ENCODE assay signal across 8 cellular contexts in genomic region chr14:61761557-61761956, GRCh38. TPM values are rescaled to one million over a fixed set of nuclear protein-coding genes. Genes with fewer than 3 reads are reported as not detected.
A peak's percentile ranks its signal among the peaks of the same experiment; 100 is the strongest.
DNase-seq lines count a peak whose midpoint lies in the region; ATAC-seq and TF ChIP-seq lines count a peak whose summit lies in the region.

No MANE protein-coding gene starts in this region.

- H3F3A ChIP-seq in SK-N-SH (replicated peaks; ENCODE audit: insufficient read depth), result no peaks in the 10 kb centered on the region

- H4K20me1 ChIP-seq in SK-N-SH (ENCODE audit: insufficient read depth) (no peaks in the 10 kb centered on the region), fibroblast of lung (ENCODE audit: control insufficient read depth, extremely low read depth, insufficient read depth, low read length) (no peaks in the 10 kb centered on the region)

- H3K4me2 ChIP-seq in SK-N-SH, result peak overlapping the region; percentile 78
- H3K4me2 ChIP-seq in fibroblast of lung (ENCODE audit: extremely low read depth, insufficient read depth, low read length), result peak overlapping the region; percentile 5

- H3K27ac ChIP-seq in SK-N-SH (ENCODE audit: low read depth in 2 of 2, low read length in 1 of 2) (peak overlapping the region; percentile 81 to 92), fibroblast of lung (ENCODE audit: insufficient read depth, low read length) (peak overlapping the region; percentile 92)

- H3K27me3 ChIP-seq in SK-N-SH (ENCODE audit: insufficient read depth) (no peaks in the 10 kb centered on the region), fibroblast of lung (ENCODE audit: control insufficient read depth, insufficient read depth, low read length) (no peaks in the 10 kb centered on the region)

- TF ChIP-seq EP300 in SK-N-SH (IDR thresholded peaks at IDR 0.05; ENCODE audit: borderline replicate concordance in 1 of 2, low read depth in 1 of 2, low read length in 1 of 2), result no peak

- 0 out of 2 replicates have a peak, but pooled peaks have one; percentile 6 for TF ChIP-seq CTCF in SK-N-SH (IDR thresholded peaks at IDR 0.05)
- TF ChIP-seq CTCF in fibroblast of lung (conservative IDR thresholded peaks at IDR 0.05 in 1 of 2, IDR thresholded peaks at IDR 0.05 in 1 of 2; ENCODE audit: low read depth in 1 of 2, low read length in 2 of 2), result no peak
- TF ChIP-seq CTCF in progenitor cell of endocrine pancreas (IDR thresholded peaks at IDR 0.05; ENCODE audit: unreplicated experiment), result no peak

- no peaks in the 10 kb centered on the region for H3K9me2 ChIP-seq in SK-N-SH

- intact Hi-C loops in activated naive CD4-positive, alpha-beta T cell treated with anti-CD3 and anti-CD28 coated beads for 36 hours (cut with micrococcal nuclease), result loop anchor here (5.0 to 10.0 kb wide), 3 partner anchors 363 to 1669 kb away; partner anchors contain the start of gene PCNX4

- no peaks in the 10 kb centered on the region for H3K27me3 Mint-ChIP-seq in activated naive CD4-positive, alpha-beta T cell treated with anti-CD3 and anti-CD28 coated beads for 36 hours (ENCODE audit: low read depth)
- H3K27me3 Mint-ChIP-seq in progenitor cell of endocrine pancreas, result no peaks in the 10 kb centered on the region

- peak; percentile 13 for DNase-seq in activated naive CD4-positive, alpha-beta T cell treated with anti-CD3 and anti-CD28 coated beads for 36 hours
- no peak for DNase-seq in activated naive CD4-positive, alpha-beta T cell treated with Interleukin-2 at 50 U/mL for 16 hours
- DNase-seq in SK-N-SH (no peak), fibroblast of lung (ENCODE audit: low read depth in 2 of 2) (no peak), progenitor cell of endocrine pancreas (ENCODE audit: low spot score, unreplicated experiment) (no peak), NCI-H2107 (lab: John Stamatoyannopoulos, UW) (no peak)

- H3K4me3 Mint-ChIP-seq in activated naive CD4-positive, alpha-beta T cell treated with anti-CD3 and anti-CD28 coated beads for 36 hours, result peak overlapping the region; percentile 97
- peak overlapping the region; percentile 99 for H3K4me3 Mint-ChIP-seq in progenitor cell of endocrine pancreas (ENCODE audit: low read depth)

- H3K27ac Mint-ChIP-seq in activated naive CD4-positive, alpha-beta T cell treated with anti-CD3 and anti-CD28 coated beads for 36 hours, result peak overlapping the region; percentile 96
- peak overlapping the region; percentile 98 for H3K27ac Mint-ChIP-seq in progenitor cell of endocrine pancreas

- no peak for TF ChIP-seq RAD21 in SK-N-SH (IDR thresholded peaks at IDR 0.05; ENCODE audit: low read length)

- H3K79me2 ChIP-seq in SK-N-SH (ENCODE audit: insufficient read depth) (peaks cover 41% of the 10 kb centered on the region), fibroblast of lung (ENCODE audit: control insufficient read depth, insufficient read depth, low read length) (peaks cover 40% of the 10 kb centered on the region)

- H3K36me3 Mint-ChIP-seq in activated naive CD4-positive, alpha-beta T cell treated with anti-CD3 and anti-CD28 coated beads for 36 hours (ENCODE audit: low read depth), result peaks cover 10% of the 10 kb centered on the region
- no peaks in the 10 kb centered on the region for H3K36me3 Mint-ChIP-seq in progenitor cell of endocrine pancreas (ENCODE audit: insufficient read depth)

- H3K4me1 ChIP-seq in SK-N-SH (ENCODE audit: control insufficient read depth in 1 of 2, insufficient read depth in 2 of 2, low read depth in 1 of 2, low read length in 1 of 2), result peaks cover 12 to 15% of the 10 kb centered on the region in 2 experiments; a peak in 3 of 4 replicates
- H3K4me1 ChIP-seq in fibroblast of lung (ENCODE audit: control insufficient read depth, extremely low read depth, insufficient read depth, low read length), result no peaks in the 10 kb centered on the region

- POLR2A ChIA-PET in SK-N-SH (lab: Yijun Ruan, JAX), result interaction anchor here (0.7 to 3.1 kb wide), 12 partner anchors 9 to 291 kb away, joined by 3 to 16 read pairs (median 4); partner anchors contain the start of gene HIF1A

- H3K9ac ChIP-seq in SK-N-SH (peak overlapping the region; percentile 90), fibroblast of lung (ENCODE audit: insufficient read depth, low read length) (no peak overlapping the region)

- WGBS in SK-N-SH (ENCODE audit: low lambda C conversion rate), result 32% methylated on average over 5 of the region's 5 CpGs

- no peak for ATAC-seq in HG02588 (IDR thresholded peaks at IDR 0.05; ENCODE audit: unreplicated experiment)
- no peak for ATAC-seq in GM19397 (IDR thresholded peaks at IDR 0.05; ENCODE audit: unreplicated experiment)

- peak overlapping the region; percentile 95 for H2AFZ ChIP-seq in SK-N-SH (ENCODE audit: low read depth)
- peak overlapping the region; percentile 12 for H2AFZ ChIP-seq in fibroblast of lung (ENCODE audit: low read length)

- H3K9me3 ChIP-seq in SK-N-SH (no peaks in the 10 kb centered on the region), fibroblast of lung (ENCODE audit: control insufficient read depth, insufficient read depth, low read depth, low read length) (no peaks in the 10 kb centered on the region)

- CTCF ChIA-PET in activated naive CD4-positive, alpha-beta T cell treated with anti-CD3 and anti-CD28 coated beads for 36 hours (lab: Charles Lee), result interaction anchor here (0.6 to 2.9 kb wide), 8 partner anchors 10 to 373 kb away, joined by 3 to 8 read pairs (median 4); no protein-coding TSS in a partner anchor
- CTCF ChIA-PET in SK-N-SH (lab: Yijun Ruan, JAX), result interaction anchor here (1.0 to 2.2 kb wide), 7 partner anchors 9 to 365 kb away, joined by 3 to 16 read pairs (median 4); no protein-coding TSS in a partner anchor

- peaks cover 38% of the 10 kb centered on the region for H3K4me1 Mint-ChIP-seq in activated naive CD4-positive, alpha-beta T cell treated with anti-CD3 and anti-CD28 coated beads for 36 hours (ENCODE audit: low read depth)
- H3K4me1 Mint-ChIP-seq in progenitor cell of endocrine pancreas (ENCODE audit: low read depth), result peaks cover 32% of the 10 kb centered on the region

- H3K4me3 ChIP-seq in SK-N-SH (ENCODE audit: low read depth in 2 of 2, low read length in 1 of 2) (peak overlapping the region; percentile 81 to 84), fibroblast of lung (replicated peaks in 1 of 4; ENCODE audit: control extremely low read depth in 1 of 4, insufficient read depth in 1 of 4, low read depth in 3 of 4, low read length in 4 of 4) (peak overlapping the region in 2 of 4 experiments; percentile 66 to 90)

- H3K9me3 Mint-ChIP-seq in activated naive CD4-positive, alpha-beta T cell treated with anti-CD3 and anti-CD28 coated beads for 36 hours, result no peaks in the 10 kb centered on the region
- H3K9me3 Mint-ChIP-seq in progenitor cell of endocrine pancreas (ENCODE audit: low read depth), result no peaks in the 10 kb centered on the region

- H3K36me3 ChIP-seq in SK-N-SH (replicated peaks in 1 of 2; ENCODE audit: control insufficient read depth in 1 of 2, insufficient read depth in 2 of 2, low read length in 1 of 2), result no peaks in the 10 kb centered on the region
- peaks cover 2% of the 10 kb centered on the region for H3K36me3 ChIP-seq in fibroblast of lung (ENCODE audit: control insufficient read depth, insufficient read depth, low read length)

TF ChIP-seq in SK-N-SH, 30 proteins besides CTCF, POLR2A, EP300 and RAD21:
- TF ChIP-seq EZH2phosphoT487 (IDR thresholded peaks at IDR 0.05; ENCODE audit: borderline replicate concordance, low read depth) (no peak), NRF1 (IDR thresholded peaks at IDR 0.05; ENCODE audit: low read depth, low read length) (no peak), CHD2 (IDR thresholded peaks at IDR 0.05; ENCODE audit: low read length, partially characterized antibody) (no peak), FOXM1 (IDR thresholded peaks at IDR 0.05; ENCODE audit: low read depth) (no peak)

RNA-seq across cellular contexts. Expression of gene SNAPC1, which starts 0.7 kb away (rescaled TPM):
- 1 to 10 TPM; 8.7 to 9.2 TPM for total RNA-seq in activated naive CD4-positive, alpha-beta T cell treated with anti-CD3 and anti-CD28 coated beads for 36 hours
- polyA plus RNA-seq in SK-N-SH (2012; rRNA removed) (3.4 and 4.6 TPM in 2 replicates), fibroblast of lung (16.9 and 23.4 TPM in 2 replicates)
- 6.0 and 9.5 TPM in 2 replicates for polyA plus RNA-seq in SK-N-SH (2012; cell fraction: cytosol; rRNA removed)
- 1.2 and 2.4 TPM in 2 replicates for polyA plus RNA-seq in SK-N-SH (2012; cell fraction: nucleus; rRNA removed)
- total RNA-seq in fibroblast of lung (19.8 and 29.6 TPM in 2 replicates), progenitor cell of endocrine pancreas (4.9 and 5.2 TPM in 2 replicates)
- polyA plus RNA-seq in fibroblast of lung (2012), result 10.1 and 13.8 TPM in 2 replicates
- polyA minus RNA-seq in fibroblast of lung (ENCODE audit: low replicate concordance), result 0.86 TPM in 1 of 2 replicates, not detected in the other

RNA-seq across cellular contexts. Expression of gene SYT16, which starts 50.9 kb away (rescaled TPM):
- under 1 TPM; 0.02 to 0.19 TPM for total RNA-seq in activated naive CD4-positive, alpha-beta T cell treated with anti-CD3 and anti-CD28 coated beads for 36 hours
- polyA plus RNA-seq in SK-N-SH (2012; rRNA removed) (0.05 TPM in 2 replicates), fibroblast of lung (0.19 and 0.61 TPM in 2 replicates)
- 0.01 and 0.03 TPM in 2 replicates for polyA plus RNA-seq in SK-N-SH (2012; cell fraction: cytosol; rRNA removed)
- 0.01 TPM in 2 replicates for polyA plus RNA-seq in SK-N-SH (2012; cell fraction: nucleus; rRNA removed)
- total RNA-seq in fibroblast of lung (0.26 and 1.2 TPM in 2 replicates), progenitor cell of endocrine pancreas (1.1 and 1.5 TPM in 2 replicates)
- polyA plus RNA-seq in fibroblast of lung (2012), result 0.29 and 0.30 TPM in 2 replicates
- 0.44 TPM in 1 of 2 replicates, not detected in the other for polyA minus RNA-seq in fibroblast of lung (ENCODE audit: low replicate concordance)
